In the genomic region with DNA sequence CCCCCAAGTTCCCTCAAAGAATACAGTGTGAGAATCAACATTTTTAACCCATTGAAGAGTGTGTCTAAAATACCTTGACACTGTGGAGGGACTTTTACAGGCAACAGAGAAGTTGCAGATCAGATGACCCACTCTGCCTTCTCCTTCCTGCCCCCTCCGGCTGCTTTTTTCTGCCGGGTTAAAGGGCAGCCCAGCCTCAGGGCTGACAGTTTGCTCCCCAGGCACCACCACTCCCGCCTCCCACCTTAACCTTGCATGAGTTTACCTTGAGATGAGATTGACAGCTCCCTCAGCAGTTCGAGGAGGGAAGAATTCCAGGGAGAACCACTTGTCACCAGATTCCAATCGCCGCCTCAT, we compare ENCODE assay signal across 8 cellular contexts. TPM values are rescaled to one million over a fixed set of nuclear protein-coding genes. Genes with fewer than 3 reads are reported as not detected.
A peak's percentile ranks its signal among the peaks of the same experiment; 100 is the strongest.
DNase-seq lines count a peak whose midpoint lies in the region; ATAC-seq and TF ChIP-seq lines count a peak whose summit lies in the region.

No MANE protein-coding gene starts in this region.

- intact Hi-C loops in left cardiac atrium (cut with DNase I), result no loop called here

- H3K9me3 Mint-ChIP-seq in activated CD8-positive, alpha-beta T cell treated with anti-CD3 and anti-CD28 coated beads, Interleukin-2, amount 10 ng/mL, durations not matched to agents 7 days and 5 days (ENCODE audit: insufficient read depth), result no peaks in the 10 kb centered on the region

- peaks cover 48% of the 10 kb centered on the region for H3K4me1 Mint-ChIP-seq in activated CD8-positive, alpha-beta T cell treated with anti-CD3 and anti-CD28 coated beads, Interleukin-2, amount 10 ng/mL, durations not matched to agents 7 days and 5 days (ENCODE audit: low read depth)

- H3K27ac Mint-ChIP-seq in activated CD8-positive, alpha-beta T cell treated with anti-CD3 and anti-CD28 coated beads, Interleukin-2, amount 10 ng/mL, durations not matched to agents 7 days and 5 days, result peak overlapping the region; percentile 88

- POLR2A ChIA-PET in activated CD8-positive, alpha-beta T cell treated with anti-CD3 and anti-CD28 coated beads, Interleukin-2, amount 10 ng/mL, durations not matched to agents 7 days and 5 days (lab: Charles Lee), result interaction anchor here (0.6 to 4.6 kb wide), 3 partner anchors 106 to 178 kb away, joined by 4 to 103 read pairs (median 9); partner anchors contain the start of gene FBXO6

- CTCF ChIA-PET in activated CD8-positive, alpha-beta T cell treated with anti-CD3 and anti-CD28 coated beads, Interleukin-2, amount 10 ng/mL, durations not matched to agents 7 days and 5 days (lab: Charles Lee), result interaction anchor here (0.9 to 2.1 kb wide), 4 partner anchors 35 to 139 kb away, joined by 3 to 6 read pairs (median 4); partner anchors contain the start of gene FBXO6

- TF ChIP-seq CTCF in retinal pigment epithelial cell (conservative IDR thresholded peaks at IDR 0.05; ENCODE audit: low read depth, low read length), result no peak

- no peak for ATAC-seq in activated CD8-positive, alpha-beta T cell treated with anti-CD3 and anti-CD28 coated beads, Interleukin-2, amount 10 ng/mL, durations not matched to agents 7 days and 5 days
- ATAC-seq in left cardiac atrium, result no peak
- ATAC-seq in GM19397 (IDR thresholded peaks at IDR 0.05; ENCODE audit: unreplicated experiment), result no peak
- no peak for ATAC-seq in HG02798 (IDR thresholded peaks at IDR 0.05; ENCODE audit: poor library complexity, unreplicated experiment)

- H3K27me3 Mint-ChIP-seq in activated CD8-positive, alpha-beta T cell treated with anti-CD3 and anti-CD28 coated beads, Interleukin-2, amount 10 ng/mL, durations not matched to agents 7 days and 5 days (ENCODE audit: low read depth), result no peaks in the 10 kb centered on the region

- peak overlapping the region; percentile 97 for H3K4me3 Mint-ChIP-seq in activated CD8-positive, alpha-beta T cell treated with anti-CD3 and anti-CD28 coated beads, Interleukin-2, amount 10 ng/mL, durations not matched to agents 7 days and 5 days

- H3K36me3 Mint-ChIP-seq in activated CD8-positive, alpha-beta T cell treated with anti-CD3 and anti-CD28 coated beads, Interleukin-2, amount 10 ng/mL, durations not matched to agents 7 days and 5 days (ENCODE audit: low read depth), result peaks cover 37% of the 10 kb centered on the region

- DNase-seq in GM03348 (ENCODE audit: low spot score), result peak; percentile 45
- peak; percentile 44 for DNase-seq in activated CD8-positive, alpha-beta T cell treated with anti-CD3 and anti-CD28 coated beads, Interleukin-2, amount 10 ng/mL, durations not matched to agents 7 days and 5 days
- peak; percentile 33 for DNase-seq in left cardiac atrium
- DNase-seq in retinal pigment epithelial cell (ENCODE audit: low read depth), result no peak
- DNase-seq in stimulated activated CD4-positive, alpha-beta T cell treated with anti-CD3 and anti-CD28 coated beads, Interleukin-12 subunit alpha, Interleukin-12 subunit beta, amount 100 ng/mL, for 4 hours, result no peak
- no peak for DNase-seq in globus pallidus (ENCODE audit: low spot score)

- peak overlapping the region; percentile 68 for H3K4me3 ChIP-seq in retinal pigment epithelial cell (ENCODE audit: low read length)

RNA-seq across cellular contexts. Expression of gene MTHFR, which starts 3.2 kb away (rescaled TPM):
- 10 to 100 TPM; 32.4 to 34.6 TPM for total RNA-seq in activated CD8-positive, alpha-beta T cell treated with anti-CD3 and anti-CD28 coated beads, Interleukin-2, amount 10 ng/mL, durations not matched to agents 7 days and 5 days
- total RNA-seq in left cardiac atrium, result 10 to 100 TPM; 40.1 to 64.3 TPM

RNA-seq across cellular contexts. Expression of gene CLCN6, which starts 3.4 kb away (rescaled TPM):
- 10 to 100 TPM; 19.7 to 20.9 TPM for total RNA-seq in activated CD8-positive, alpha-beta T cell treated with anti-CD3 and anti-CD28 coated beads, Interleukin-2, amount 10 ng/mL, durations not matched to agents 7 days and 5 days
- total RNA-seq in left cardiac atrium, result 10 to 100 TPM; 32.1 to 49.0 TPM

RNA-seq across cellular contexts. Expression of gene C1orf167, which starts 40.6 kb away (rescaled TPM):
- total RNA-seq in activated CD8-positive, alpha-beta T cell treated with anti-CD3 and anti-CD28 coated beads, Interleukin-2, amount 10 ng/mL, durations not matched to agents 7 days and 5 days, result not detected
- 1 to 10 TPM; 1.2 to 1.3 TPM for total RNA-seq in left cardiac atrium

RNA-seq across cellular contexts. Expression of gene NPPA, which starts 45.0 kb away (rescaled TPM):
- total RNA-seq in activated CD8-positive, alpha-beta T cell treated with anti-CD3 and anti-CD28 coated beads, Interleukin-2, amount 10 ng/mL, durations not matched to agents 7 days and 5 days, result not detected
- total RNA-seq in left cardiac atrium, result over 10,000 TPM; 22,081 to 58,150 TPM

RNA-seq across cellular contexts. Expression of gene NPPB, which starts 56.2 kb away (rescaled TPM):
- total RNA-seq in activated CD8-positive, alpha-beta T cell treated with anti-CD3 and anti-CD28 coated beads, Interleukin-2, amount 10 ng/mL, durations not matched to agents 7 days and 5 days, result not detected
- total RNA-seq in left cardiac atrium, result 1,000 to 10,000 TPM in 1 of 2 donors, 100 to 1,000 TPM in 1; 368 to 4,414 TPM

Comparison
In these comparisons a context has a peak if more than half of its experiments do, and no peak if none do; other contexts are left out.
1. DNase-seq: peak in GM03348 (single experiment), activated CD8-positive, alpha-beta T cell treated with anti-CD3 and anti-CD28 coated beads, Interleukin-2, amount 10 ng/mL, durations not matched to agents 7 days and 5 days (single experiment) and left cardiac atrium (single experiment); none in retinal pigment epithelial cell (single experiment), stimulated activated CD4-positive, alpha-beta T cell treated with anti-CD3 and anti-CD28 coated beads, Interleukin-12 subunit alpha, Interleukin-12 subunit beta, amount 100 ng/mL, for 4 hours (single experiment) and globus pallidus (single experiment).